In genomic region chrX:149074429-149074828, GRCh38 we compare ENCODE assay signal across 11 cellular contexts.
DNase-seq lines count a peak whose midpoint lies in the region; ATAC-seq and TF ChIP-seq lines count a peak whose summit lies in the region.
"Had no signal": no experiment of that assay in that cellular context is flagged by ENCODE, and none has a peak within 500 bp of the region (broad histone marks: within the 10 kb centered on the region; RNA-seq: fewer than 3 reads in every experiment).

No MANE protein-coding gene starts in this region.

- no peak overlapping the region for H3K4me3 ChIP-seq in astrocyte of the spinal cord (ENCODE audit: low read depth, low read length)
- H3K4me3 ChIP-seq in psoas muscle = no peak overlapping the region

- CTCF ChIA-PET in activated CD4-positive, alpha-beta T cell treated with anti-CD3 and anti-CD28 coated beads for 36 hours (lab: Charles Lee) = interaction anchor here (0.6 kb wide), 1 partner anchor 1348 kb away, joined by 3 read pairs; no protein-coding TSS in a partner anchor

- no peak overlapping the region for H3K27ac ChIP-seq in psoas muscle

- WGBS in psoas muscle, 3 donors = 11 to 34% (median 12%) methylated on average over 7 of the region's 7 CpGs

- H3K36me3 ChIP-seq in psoas muscle (ENCODE audit: insufficient read depth in 1 of 2, low read depth in 1 of 2) = no peaks in the 10 kb centered on the region

- intact Hi-C loops in activated CD4-positive, alpha-beta T cell treated with anti-CD3 and anti-CD28 coated beads for 36 hours (cut with DNase I, micrococcal nuclease) = no loop called here
- intact Hi-C loops in psoas muscle (cut with DNase I) = no loop called here

- H3K4me1 ChIP-seq in psoas muscle = no peaks in the 10 kb centered on the region

- DNase-seq in activated CD4-positive, alpha-beta T cell treated with anti-CD3 and anti-CD28 coated beads for 36 hours = peak; percentile 27
- no peak for DNase-seq in activated CD4-positive, alpha-beta T cell treated with anti-CD3 and anti-CD28 coated beads for 1 hour
- DNase-seq in astrocyte of the spinal cord (ENCODE audit: low read depth, low spot score) (peak; percentile 55), psoas muscle (peak; percentile 20 to 57), RKO (ENCODE audit: low spot score) (no peak)
- DNase-seq: effector CD8-positive, alpha-beta T cell; NCI-H187; stimulated activated naive B cell treated with anti-CD40 and anti-IgM and Interleukin-4, amounts not matched to agents 10 μg/mL and 1 μg/mL and 100 μg/mL, for 72 hours had no signal

- no peak overlapping the region for H3K27ac Mint-ChIP-seq in activated CD4-positive, alpha-beta T cell treated with anti-CD3 and anti-CD28 coated beads for 36 hours
- H3K27ac Mint-ChIP-seq: stimulated activated naive B cell treated with anti-CD40 and anti-IgM and Interleukin-4, amounts not matched to agents 10 μg/mL and 1 μg/mL and 100 μg/mL, for 72 hours had no signal

- POLR2A ChIA-PET in activated CD4-positive, alpha-beta T cell treated with anti-CD3 and anti-CD28 coated beads for 36 hours (lab: Charles Lee) = no interaction called here

- no peaks in the 10 kb centered on the region for H3K9me3 ChIP-seq in psoas muscle

- peak; percentile 63 for ATAC-seq in activated CD4-positive, alpha-beta T cell treated with anti-CD3 and anti-CD28 coated beads for 36 hours
- ATAC-seq in HG02798 (IDR thresholded peaks at IDR 0.05; ENCODE audit: poor library complexity, unreplicated experiment) (peak; percentile 73), psoas muscle (no peak), GM21381 (IDR thresholded peaks at IDR 0.05; ENCODE audit: unreplicated experiment) (no peak), HG02623 (IDR thresholded peaks at IDR 0.05; ENCODE audit: unreplicated experiment) (no peak)

- H3K27me3 ChIP-seq in psoas muscle (ENCODE audit: insufficient read depth in 3 of 3, low read length in 2 of 3) = no peaks in the 10 kb centered on the region

- no peaks in the 10 kb centered on the region for H3K9me3 Mint-ChIP-seq in activated CD4-positive, alpha-beta T cell treated with anti-CD3 and anti-CD28 coated beads for 36 hours (ENCODE audit: low read depth)
- H3K9me3 Mint-ChIP-seq: stimulated activated naive B cell treated with anti-CD40 and anti-IgM and Interleukin-4, amounts not matched to agents 10 μg/mL and 1 μg/mL and 100 μg/mL, for 72 hours had no signal

- H3K4me3 Mint-ChIP-seq in activated CD4-positive, alpha-beta T cell treated with anti-CD3 and anti-CD28 coated beads for 36 hours = no peak overlapping the region
- H3K4me3 Mint-ChIP-seq: stimulated activated naive B cell treated with anti-CD40 and anti-IgM and Interleukin-4, amounts not matched to agents 10 μg/mL and 1 μg/mL and 100 μg/mL, for 72 hours had no signal

- H3K4me1 Mint-ChIP-seq in activated CD4-positive, alpha-beta T cell treated with anti-CD3 and anti-CD28 coated beads for 36 hours = peaks cover 5% of the 10 kb centered on the region
- H3K4me1 Mint-ChIP-seq: stimulated activated naive B cell treated with anti-CD40 and anti-IgM and Interleukin-4, amounts not matched to agents 10 μg/mL and 1 μg/mL and 100 μg/mL, for 72 hours had no signal

- H3K36me3 Mint-ChIP-seq in activated CD4-positive, alpha-beta T cell treated with anti-CD3 and anti-CD28 coated beads for 36 hours (ENCODE audit: low read depth) = no peaks in the 10 kb centered on the region
- H3K36me3 Mint-ChIP-seq: stimulated activated naive B cell treated with anti-CD40 and anti-IgM and Interleukin-4, amounts not matched to agents 10 μg/mL and 1 μg/mL and 100 μg/mL, for 72 hours had no signal

- TF ChIP-seq CTCF in astrocyte of the spinal cord (IDR thresholded peaks at IDR 0.05; ENCODE audit: low read depth, low read length) (no peak), psoas muscle (IDR thresholded peaks at IDR 0.05) (no peak)

- no peaks in the 10 kb centered on the region for H3K27me3 Mint-ChIP-seq in activated CD4-positive, alpha-beta T cell treated with anti-CD3 and anti-CD28 coated beads for 36 hours
- H3K27me3 Mint-ChIP-seq: stimulated activated naive B cell treated with anti-CD40 and anti-IgM and Interleukin-4, amounts not matched to agents 10 μg/mL and 1 μg/mL and 100 μg/mL, for 72 hours had no signal

- in situ Hi-C loops in astrocyte of the spinal cord (cut with HindIII; ENCODE audit: low sequenced_read_pairs) = no loop called here

Comparison
In these comparisons a context has a peak if more than half of its experiments do, and no peak if none do; other contexts are left out.
1. DNase-seq: peak in activated CD4-positive, alpha-beta T cell treated with anti-CD3 and anti-CD28 coated beads for 36 hours (single experiment), astrocyte of the spinal cord (single experiment) and psoas muscle (2 of 2); none in activated CD4-positive, alpha-beta T cell treated with anti-CD3 and anti-CD28 coated beads for 1 hour (single experiment) and RKO (single experiment).
2. ATAC-seq: peak in activated CD4-positive, alpha-beta T cell treated with anti-CD3 and anti-CD28 coated beads for 36 hours (single experiment) and HG02798 (single experiment); none in psoas muscle (0 of 4), GM21381 (single experiment) and HG02623 (single experiment).